In the genomic region with DNA sequence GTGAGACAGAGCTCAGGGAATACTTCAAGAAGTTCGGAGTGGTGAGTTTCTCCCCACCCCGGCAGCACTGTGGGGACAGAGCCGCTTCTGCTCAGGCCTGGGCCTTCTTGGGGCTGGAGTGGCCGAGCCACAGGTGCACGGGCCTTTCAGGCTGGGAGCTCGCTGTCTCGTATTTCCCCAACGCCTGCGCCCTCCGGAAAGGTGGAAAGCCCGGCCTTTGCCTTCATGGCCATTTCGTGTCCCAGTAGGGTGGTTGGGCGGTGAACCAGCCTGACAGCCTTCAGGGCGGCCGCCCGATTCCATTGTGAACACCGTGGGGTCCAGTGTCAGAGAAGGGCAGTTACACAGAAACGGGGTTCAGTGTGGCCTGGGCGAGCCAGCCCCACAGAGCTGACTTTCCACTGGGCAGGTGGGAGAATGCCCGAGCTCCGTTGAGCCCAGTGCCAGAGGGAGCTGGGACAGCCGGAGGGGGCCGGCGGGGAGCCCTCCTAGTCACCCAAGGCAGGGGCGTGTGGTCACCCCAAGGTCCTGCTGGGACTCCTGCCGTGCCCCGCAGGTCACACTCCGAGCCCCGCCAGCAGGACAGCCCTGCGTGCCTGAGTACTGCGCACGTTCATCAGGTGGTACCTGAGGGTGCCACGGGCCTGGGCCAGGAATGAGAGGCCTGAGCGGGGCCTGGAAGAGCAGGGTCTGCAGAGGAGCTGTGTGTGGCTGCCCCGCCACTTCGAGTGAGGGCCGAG, we compare ENCODE assay signal across 1 cellular context.
TF ChIP-seq lines count a peak whose summit lies in the region.

No MANE protein-coding gene starts in this region.

TF ChIP-seq in K562, 482 proteins besides CTCF, POLR2A, EP300 and RAD21:
- TF ChIP-seq RBFOX2 (IDR thresholded peaks at IDR 0.05; ENCODE audit: low read depth, low read length): peak; percentile 37; the same call in 1 of the 2 replicates
- TF ChIP-seq ESRRB (CRISPR knock-in tag; IDR thresholded peaks at IDR 0.05; ENCODE audit: borderline replicate concordance): no peak
- peak; percentile 71 for TF ChIP-seq POLR2G (IDR thresholded peaks at IDR 0.05; ENCODE audit: low read depth, low read length)
